8 cellular contexts compared by ENCODE assay signal in genomic region chr12:110124184-110124995, GRCh38.
DNase-seq lines count a peak whose midpoint lies in the region; ATAC-seq lines count a peak whose summit lies in the region.

IFT81 (plus strand) TSS chr12:110124357; CDS start chr12:110127381, 3,024 bp downstream.

- peaks cover 9% of the 10 kb centered on the region for H3K4me1 ChIP-seq in ACC112 (ENCODE audit: control insufficient read depth, insufficient read depth, low read length, unreplicated experiment)

- H3K27me3 Mint-ChIP-seq in central memory CD8-positive, alpha-beta T cell = peaks cover 22% of the 10 kb centered on the region

- peak within 1 kb of the TSS; percentile 98 for H3K4me3 ChIP-seq in ACC112 (ENCODE audit: low read depth, low read length)

- peak within 1 kb of the TSS; percentile 80 for H3K27ac Mint-ChIP-seq in central memory CD8-positive, alpha-beta T cell (ENCODE audit: low read depth)

- peak within 1 kb of the TSS; percentile 85 for H3K27ac ChIP-seq in ACC112 (ENCODE audit: low read depth, low read length)

- peak within 1 kb of the TSS; percentile 99 for H2AFZ ChIP-seq in ACC112 (ENCODE audit: low read length, unreplicated experiment)

- no peaks in the 10 kb centered on the region for H3K4me1 Mint-ChIP-seq in central memory CD8-positive, alpha-beta T cell

- H3K36me3 Mint-ChIP-seq in central memory CD8-positive, alpha-beta T cell (ENCODE audit: insufficient read depth) = peaks cover 17% of the 10 kb centered on the region

- H3K4me3 Mint-ChIP-seq in central memory CD8-positive, alpha-beta T cell = peak within 1 kb of the TSS; percentile 83

- no peaks in the 10 kb centered on the region for H3K36me3 ChIP-seq in ACC112 (ENCODE audit: insufficient read depth, low read length)

- H3K79me2 ChIP-seq in ACC112 (ENCODE audit: control insufficient read depth, insufficient read depth, low read length, unreplicated experiment) = peaks cover 5% of the 10 kb centered on the region

- DNase-seq in NCI-H345 treated with DMSO at 0.1 percent for 48 hours (lab: John Stamatoyannopoulos, UW; ENCODE audit: unreplicated experiment) (peak; percentile 79), islet precursor cell (peak; percentile 98)
- peak; percentile 91 for DNase-seq in central memory CD8-positive, alpha-beta T cell (ENCODE audit: low spot score in 2 of 2)
- peak; percentile 96 for DNase-seq in stimulated activated CD4-positive, alpha-beta T cell treated with anti-CD3 and anti-CD28 coated beads, Interleukin-12 subunit alpha, Interleukin-12 subunit beta, amount 100 ng/mL, for 4 hours

- H3K27me3 ChIP-seq in ACC112 (ENCODE audit: insufficient read depth, low read length) = no peaks in the 10 kb centered on the region

- ATAC-seq in GM19025 (IDR thresholded peaks at IDR 0.05; ENCODE audit: low read depth, unreplicated experiment) (peak; percentile 81), HG03342 (IDR thresholded peaks at IDR 0.05; ENCODE audit: unreplicated experiment) (peak; percentile 88)
- ATAC-seq in activated CD4-positive, CD25-positive, alpha-beta regulatory T cell treated with anti-CD3 and anti-CD28 coated beads, Interleukin-2, amount 50 U/mL, for 24 hours = peak; percentile 91
- peak; percentile 95 for ATAC-seq in central memory CD8-positive, alpha-beta T cell (replicated peaks; ENCODE audit: extremely low read depth, poor library complexity, severe bottlenecking)

- H3K9me3 Mint-ChIP-seq in central memory CD8-positive, alpha-beta T cell = no peaks in the 10 kb centered on the region

Comparison
In these comparisons a context has a peak if more than half of its experiments do, and no peak if none do; other contexts are left out.
1. Peak in every context shown above with its lines: DNase-seq, ATAC-seq, H3K4me3 ChIP-seq and H3K27ac ChIP-seq.